1 cellular context compared by ENCODE assay signal in genomic region chr1:154220071-154220969, GRCh38.
TF ChIP-seq lines count a peak whose summit lies in the region.

UBAP2L (plus strand) TSS chr1:154220955; CDS start chr1:154225124, 4,169 bp downstream.

TF ChIP-seq in GM12878, 131 proteins besides CTCF, POLR2A, EP300 and RAD21 (continued from another document and continues in another):
- TF ChIP-seq, protein P1, sequence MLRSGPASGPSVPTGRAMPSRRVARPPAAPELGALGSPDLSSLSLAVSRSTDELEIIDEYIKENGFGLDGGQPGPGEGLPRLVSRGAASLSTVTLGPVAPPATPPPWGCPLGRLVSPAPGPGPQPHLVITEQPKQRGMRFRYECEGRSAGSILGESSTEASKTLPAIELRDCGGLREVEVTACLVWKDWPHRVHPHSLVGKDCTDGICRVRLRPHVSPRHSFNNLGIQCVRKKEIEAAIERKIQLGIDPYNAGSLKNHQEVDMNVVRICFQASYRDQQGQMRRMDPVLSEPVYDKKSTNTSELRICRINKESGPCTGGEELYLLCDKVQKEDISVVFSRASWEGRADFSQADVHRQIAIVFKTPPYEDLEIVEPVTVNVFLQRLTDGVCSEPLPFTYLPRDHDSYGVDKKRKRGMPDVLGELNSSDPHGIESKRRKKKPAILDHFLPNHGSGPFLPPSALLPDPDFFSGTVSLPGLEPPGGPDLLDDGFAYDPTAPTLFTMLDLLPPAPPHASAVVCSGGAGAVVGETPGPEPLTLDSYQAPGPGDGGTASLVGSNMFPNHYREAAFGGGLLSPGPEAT (IDR thresholded peaks at IDR 0.05; ENCODE audit: low read depth), result peak; percentile 84; the same call in 1 of the 2 replicates
- TF ChIP-seq CHD1 (IDR thresholded peaks at IDR 0.05; ENCODE audit: low read depth, low read length) (no peak), PRDM15 (CRISPR knock-in tag; IDR thresholded peaks at IDR 0.05) (no peak), LARP7 (IDR thresholded peaks at IDR 0.05) (peak; percentile 99), CBX3 (IDR thresholded peaks at IDR 0.05; ENCODE audit: borderline replicate concordance, low read depth) (no peak), ZNF24 (IDR thresholded peaks at IDR 0.05) (no peak), RCOR1 (conservative IDR thresholded peaks at IDR 0.05; ENCODE audit: low read depth, low read length) (0 out of 2 replicates have a peak, but pooled peaks have one; percentile 60), RBBP5 (conservative IDR thresholded peaks at IDR 0.05) (no peak), NR2C2 (IDR thresholded peaks at IDR 0.05; ENCODE audit: borderline replicate concordance, control insufficient read depth, insufficient read length, low read depth) (no peak), KLF5 (IDR thresholded peaks at IDR 0.05; ENCODE audit: partially characterized antibody) (peak; percentile 54), SREBF2 (IDR thresholded peaks at IDR 0.05; ENCODE audit: low read length) (no peak), EED (IDR thresholded peaks at IDR 0.05; ENCODE audit: low read depth) (peak; percentile 58; the same call in 1 of the 2 replicates), ZNF384 (IDR thresholded peaks at IDR 0.05; ENCODE audit: borderline replicate concordance, low read depth, low read length) (no peak), HDAC6 (IDR thresholded peaks at IDR 0.05; ENCODE audit: unreplicated experiment) (no peak), TCF7 (IDR thresholded peaks at IDR 0.05; ENCODE audit: borderline replicate concordance) (no peak), IRF5 (IDR thresholded peaks at IDR 0.05; ENCODE audit: borderline replicate concordance) (no peak), TCF3 (IDR thresholded peaks at IDR 0.05; ENCODE audit: borderline replicate concordance, insufficient read depth, low read depth, low read length) (no peak), HDAC2 (IDR thresholded peaks at IDR 0.05) (no peak), BACH1 (IDR thresholded peaks at IDR 0.05; ENCODE audit: borderline replicate concordance) (peak; percentile 72; the same call in 1 of the 2 replicates), STAT3 (IDR thresholded peaks at IDR 0.05; ENCODE audit: low read depth, low read length) (no peak), HDGF (IDR thresholded peaks at IDR 0.05) (peak; percentile 98), RAD51 (IDR thresholded peaks at IDR 0.05) (peak; percentile 99), IRF4 (IDR thresholded peaks at IDR 0.05; ENCODE audit: low read depth, low read length) (no peak), E2F8 (IDR thresholded peaks at IDR 0.05; ENCODE audit: low read depth, partially characterized antibody) (no peak), MEF2B (IDR thresholded peaks at IDR 0.05; ENCODE audit: partially characterized antibody, poor library complexity, severe bottlenecking) (peak; percentile 51), MYC (IDR thresholded peaks at IDR 0.05; ENCODE audit: insufficient read depth, insufficient read length, insufficient replicate concordance, low read length, severe bottlenecking) (peak; percentile 44), NFYA (IDR thresholded peaks at IDR 0.05; ENCODE audit: borderline replicate concordance, low read depth, low read length) (no peak), SP1 (IDR thresholded peaks at IDR 0.05; ENCODE audit: low read depth, low read length) (peak; percentile 60), MAX (IDR thresholded peaks at IDR 0.05; ENCODE audit: low read depth, low read length) (peak; percentile 99), MYB (IDR thresholded peaks at IDR 0.05; ENCODE audit: borderline replicate concordance, low read depth, low read length) (no peak), BMI1 (IDR thresholded peaks at IDR 0.05; ENCODE audit: borderline replicate concordance) (no peak), BCL11A (IDR thresholded peaks at IDR 0.05; ENCODE audit: low read depth, low read length) (peak; percentile 33; the same call in 1 of the 2 replicates), EZH2 (IDR thresholded peaks at IDR 0.05; ENCODE audit: borderline replicate concordance, control insufficient read depth, low read depth, low read length) (no peak), HSF1 (IDR thresholded peaks at IDR 0.05; ENCODE audit: low read depth, low read length) (no peak), KDM1A (IDR thresholded peaks at IDR 0.05; ENCODE audit: borderline replicate concordance) (no peak), TAF1 (IDR thresholded peaks at IDR 0.05; ENCODE audit: borderline replicate concordance, low read depth, low read length) (peak; percentile 68), WRNIP1 (IDR thresholded peaks at IDR 0.05; ENCODE audit: borderline replicate concordance, low read depth, low read length) (no peak), ZNF217 (IDR thresholded peaks at IDR 0.05) (no peak), SRF (IDR thresholded peaks at IDR 0.05; ENCODE audit: low read depth in 2 of 2, low read length in 2 of 2) (peak; percentile 45 to 90), BHLHE40 (IDR thresholded peaks at IDR 0.05; ENCODE audit: borderline replicate concordance in 1 of 2, low read depth in 2 of 2, low read length in 1 of 2) (peak; percentile 98 to 99), SMARCA5 (IDR thresholded peaks at IDR 0.05) (0 out of 2 replicates have a peak, but pooled peaks have one; percentile 74), JUND (IDR thresholded peaks at IDR 0.05; ENCODE audit: low read depth, low read length) (no peak), ZNF622 (IDR thresholded peaks at IDR 0.05) (no peak), CBX5 (IDR thresholded peaks at IDR 0.05; ENCODE audit: low read depth) (no peak), MEF2A (IDR thresholded peaks at IDR 0.05; ENCODE audit: insufficient read depth, low read depth, low read length) (no peak)
- TF ChIP-seq, protein P2, sequence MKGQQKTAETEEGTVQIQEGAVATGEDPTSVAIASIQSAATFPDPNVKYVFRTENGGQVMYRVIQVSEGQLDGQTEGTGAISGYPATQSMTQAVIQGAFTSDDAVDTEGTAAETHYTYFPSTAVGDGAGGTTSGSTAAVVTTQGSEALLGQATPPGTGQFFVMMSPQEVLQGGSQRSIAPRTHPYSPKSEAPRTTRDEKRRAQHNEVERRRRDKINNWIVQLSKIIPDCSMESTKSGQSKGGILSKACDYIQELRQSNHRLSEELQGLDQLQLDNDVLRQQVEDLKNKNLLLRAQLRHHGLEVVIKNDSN (IDR thresholded peaks at IDR 0.05; ENCODE audit: borderline replicate concordance, extremely low read length, insufficient read depth, low read depth, low read length), result peak; percentile 98
- TF ChIP-seq, protein P3, sequence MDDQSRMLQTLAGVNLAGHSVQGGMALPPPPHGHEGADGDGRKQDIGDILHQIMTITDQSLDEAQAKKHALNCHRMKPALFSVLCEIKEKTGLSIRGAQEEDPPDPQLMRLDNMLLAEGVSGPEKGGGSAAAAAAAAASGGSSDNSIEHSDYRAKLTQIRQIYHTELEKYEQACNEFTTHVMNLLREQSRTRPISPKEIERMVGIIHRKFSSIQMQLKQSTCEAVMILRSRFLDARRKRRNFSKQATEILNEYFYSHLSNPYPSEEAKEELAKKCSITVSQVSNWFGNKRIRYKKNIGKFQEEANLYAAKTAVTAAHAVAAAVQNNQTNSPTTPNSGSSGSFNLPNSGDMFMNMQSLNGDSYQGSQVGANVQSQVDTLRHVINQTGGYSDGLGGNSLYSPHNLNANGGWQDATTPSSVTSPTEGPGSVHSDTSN (IDR thresholded peaks at IDR 0.05; ENCODE audit: insufficient replicate concordance, low read depth, low read length), result no peak
- TF ChIP-seq, protein P4, sequence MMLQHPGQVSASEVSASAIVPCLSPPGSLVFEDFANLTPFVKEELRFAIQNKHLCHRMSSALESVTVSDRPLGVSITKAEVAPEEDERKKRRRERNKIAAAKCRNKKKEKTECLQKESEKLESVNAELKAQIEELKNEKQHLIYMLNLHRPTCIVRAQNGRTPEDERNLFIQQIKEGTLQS (IDR thresholded peaks at IDR 0.05; ENCODE audit: borderline replicate concordance, extremely low read depth, low read depth, low read length), result peak; percentile 90
- TF ChIP-seq, protein P5, sequence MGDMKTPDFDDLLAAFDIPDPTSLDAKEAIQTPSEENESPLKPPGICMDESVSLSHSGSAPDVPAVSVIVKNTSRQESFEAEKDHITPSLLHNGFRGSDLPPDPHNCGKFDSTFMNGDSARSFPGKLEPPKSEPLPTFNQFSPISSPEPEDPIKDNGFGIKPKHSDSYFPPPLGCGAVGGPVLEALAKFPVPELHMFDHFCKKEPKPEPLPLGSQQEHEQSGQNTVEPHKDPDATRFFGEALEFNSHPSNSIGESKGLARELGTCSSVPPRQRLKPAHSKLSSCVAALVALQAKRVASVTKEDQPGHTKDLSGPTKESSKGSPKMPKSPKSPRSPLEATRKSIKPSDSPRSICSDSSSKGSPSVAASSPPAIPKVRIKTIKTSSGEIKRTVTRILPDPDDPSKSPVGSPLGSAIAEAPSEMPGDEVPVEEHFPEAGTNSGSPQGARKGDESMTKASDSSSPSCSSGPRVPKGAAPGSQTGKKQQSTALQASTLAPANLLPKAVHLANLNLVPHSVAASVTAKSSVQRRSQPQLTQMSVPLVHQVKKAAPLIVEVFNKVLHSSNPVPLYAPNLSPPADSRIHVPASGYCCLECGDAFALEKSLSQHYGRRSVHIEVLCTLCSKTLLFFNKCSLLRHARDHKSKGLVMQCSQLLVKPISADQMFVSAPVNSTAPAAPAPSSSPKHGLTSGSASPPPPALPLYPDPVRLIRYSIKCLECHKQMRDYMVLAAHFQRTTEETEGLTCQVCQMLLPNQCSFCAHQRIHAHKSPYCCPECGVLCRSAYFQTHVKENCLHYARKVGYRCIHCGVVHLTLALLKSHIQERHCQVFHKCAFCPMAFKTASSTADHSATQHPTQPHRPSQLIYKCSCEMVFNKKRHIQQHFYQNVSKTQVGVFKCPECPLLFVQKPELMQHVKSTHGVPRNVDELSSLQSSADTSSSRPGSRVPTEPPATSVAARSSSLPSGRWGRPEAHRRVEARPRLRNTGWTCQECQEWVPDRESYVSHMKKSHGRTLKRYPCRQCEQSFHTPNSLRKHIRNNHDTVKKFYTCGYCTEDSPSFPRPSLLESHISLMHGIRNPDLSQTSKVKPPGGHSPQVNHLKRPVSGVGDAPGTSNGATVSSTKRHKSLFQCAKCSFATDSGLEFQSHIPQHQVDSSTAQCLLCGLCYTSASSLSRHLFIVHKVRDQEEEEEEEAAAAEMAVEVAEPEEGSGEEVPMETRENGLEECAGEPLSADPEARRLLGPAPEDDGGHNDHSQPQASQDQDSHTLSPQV (IDR thresholded peaks at IDR 0.05), result no peak
